ENCODE assay signal across 1 cellular context in genomic region chr7:121045090-121045489, GRCh38.
A peak's percentile ranks its signal among the peaks of the same experiment; 100 is the strongest.
TF ChIP-seq lines count a peak whose summit lies in the region.

No MANE protein-coding gene starts in this region.

TF ChIP-seq in K562, 482 proteins besides CTCF, POLR2A, EP300 and RAD21 (continued from another document and continues in another):
- TF ChIP-seq TEAD4 (IDR thresholded peaks at IDR 0.05; ENCODE audit: low read length) (0 out of 2 replicates have a peak, but pooled peaks have one; percentile 38), TEAD4 (CRISPR knock-in tag; IDR thresholded peaks at IDR 0.05; ENCODE audit: borderline replicate concordance) (no peak), ZEB2 (IDR thresholded peaks at IDR 0.05) (no peak), NRF1 (conservative IDR thresholded peaks at IDR 0.05 in 1 of 2, IDR thresholded peaks at IDR 0.05 in 1 of 2) (no peak; a peak in 1 of 4 replicates), DIDO1 (tag; IDR thresholded peaks at IDR 0.05; ENCODE audit: low read depth) (no peak), MXD1 (CRISPR knock-in tag; IDR thresholded peaks at IDR 0.05; ENCODE audit: borderline replicate concordance, poor library complexity, severe bottlenecking) (peak; percentile 54), XRCC3 (IDR thresholded peaks at IDR 0.05) (no peak), FOXK2 (conservative IDR thresholded peaks at IDR 0.05 in 1 of 2, IDR thresholded peaks at IDR 0.05 in 1 of 2; ENCODE audit: low read depth in 2 of 2) (0 out of 4 replicates have a peak, but pooled peaks of 1 of the 2 experiments have one; percentile 11), SNRNP70 (optimal IDR thresholded peaks at IDR 0.05; ENCODE audit: low read depth, low read length) (no peak), HNRNPLL (IDR thresholded peaks at IDR 0.05; ENCODE audit: low read depth, low read length, poor library complexity, severe bottlenecking) (no peak), EP400 (IDR thresholded peaks at IDR 0.05) (no peak), ZNF395 (CRISPR knock-in tag; IDR thresholded peaks at IDR 0.05) (peak; percentile 9; the same call in 1 of the 2 replicates), ZNF444 (CRISPR knock-in tag; IDR thresholded peaks at IDR 0.05) (no peak), ZC3H4 (CRISPR knock-in tag; IDR thresholded peaks at IDR 0.05; ENCODE audit: borderline replicate concordance) (no peak), RREB1 (CRISPR knock-in tag; IDR thresholded peaks at IDR 0.05) (no peak), BRD4 (IDR thresholded peaks at IDR 0.05) (peak; percentile 48; the same call in 1 of the 2 replicates), PHF8 (IDR thresholded peaks at IDR 0.05; ENCODE audit: borderline replicate concordance, low read length) (no peak), SFPQ (IDR thresholded peaks at IDR 0.05; ENCODE audit: low read depth, low read length) (no peak), LEF1 (IDR thresholded peaks at IDR 0.05) (no peak), ERF (CRISPR knock-in tag; IDR thresholded peaks at IDR 0.05) (peak; percentile 52; the same call in 1 of the 2 replicates), HOXB6 (CRISPR knock-in tag; IDR thresholded peaks at IDR 0.05; ENCODE audit: borderline replicate concordance) (no peak), ZKSCAN1 (IDR thresholded peaks at IDR 0.05; ENCODE audit: low read depth, low read length) (no peak), RBM22 (IDR thresholded peaks at IDR 0.05; ENCODE audit: low read depth, low read length, poor library complexity, severe bottlenecking) (no peak), CTCFL (IDR thresholded peaks at IDR 0.05; ENCODE audit: borderline replicate concordance, insufficient read depth, low read depth, low read length, poor library complexity, severe bottlenecking) (no peak), TRIM28 (IDR thresholded peaks at IDR 0.05) (no peak), RBBP5 (IDR thresholded peaks at IDR 0.05; ENCODE audit: borderline replicate concordance, insufficient read depth, low read length, poor library complexity, severe bottlenecking) (peak; percentile 46), KLF6 (CRISPR knock-in tag; IDR thresholded peaks at IDR 0.05; ENCODE audit: borderline replicate concordance) (no peak), LCOR (CRISPR knock-in tag; IDR thresholded peaks at IDR 0.05) (no peak), SRSF7 (optimal IDR thresholded peaks at IDR 0.05; ENCODE audit: low read depth, low read length) (no peak), ATF2 (CRISPR knock-in tag; IDR thresholded peaks at IDR 0.05) (no peak), KDM5B (IDR thresholded peaks at IDR 0.05; ENCODE audit: insufficient replicate concordance, low read depth, low read length) (no peak), MTA2 (IDR thresholded peaks at IDR 0.05; ENCODE audit: low read depth) (no peak), ZNF263 (CRISPR knock-in tag; IDR thresholded peaks at IDR 0.05; ENCODE audit: borderline replicate concordance) (no peak), ZBTB8A (IDR thresholded peaks at IDR 0.05; ENCODE audit: partially characterized antibody) (no peak), SMARCE1 (IDR thresholded peaks at IDR 0.05) (peak; percentile 53; the same call in 1 of the 2 replicates), KDM1A (IDR thresholded peaks at IDR 0.05) (no peak), PBX2 (CRISPR knock-in tag; IDR thresholded peaks at IDR 0.05; ENCODE audit: low read depth) (no peak), PBX2 (tag; conservative IDR thresholded peaks at IDR 0.05; ENCODE audit: low read depth) (no peak), ZBTB17 (CRISPR knock-in tag; IDR thresholded peaks at IDR 0.05) (peak; percentile 38; the same call in 1 of the 2 replicates), ZNF589 (CRISPR knock-in tag; IDR thresholded peaks at IDR 0.05; ENCODE audit: low read depth) (no peak), ZNF239 (CRISPR knock-in tag; IDR thresholded peaks at IDR 0.05) (no peak; the same call in 1 of the 2 replicates), TSHZ1 (CRISPR knock-in tag; IDR thresholded peaks at IDR 0.05) (no peak)
